Comparison of ENCODE assay signal across 19 cellular contexts in the genomic region with DNA sequence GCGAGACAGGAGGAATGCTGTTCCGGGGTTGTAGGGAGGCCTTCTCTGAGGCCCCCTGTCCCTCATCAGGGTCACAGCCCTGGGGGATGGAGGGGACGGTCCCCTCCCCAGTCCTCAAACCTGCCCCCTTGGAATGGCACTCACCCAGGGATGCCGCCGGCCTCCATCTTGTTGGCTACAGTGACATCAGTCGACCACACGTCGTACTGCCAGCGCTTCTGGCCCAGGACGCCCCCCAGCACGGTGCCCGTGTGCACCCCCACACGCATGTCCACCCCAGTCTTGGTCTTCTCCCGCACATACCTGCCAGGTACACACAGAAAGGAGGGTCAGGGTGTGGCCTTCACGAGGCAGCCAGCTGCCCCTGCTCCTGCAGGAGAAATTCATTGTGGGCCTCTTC.
"Had no signal": no experiment of that assay in that cellular context is flagged by ENCODE, and none has a peak within 500 bp of the region (broad histone marks: within the 10 kb centered on the region; RNA-seq: fewer than 3 reads in every experiment).

No MANE protein-coding gene starts in this region.

- ATAC-seq: K562 had no signal

- H3K9me3 Mint-ChIP-seq: IgD-negative memory B cell had no signal

- H3K4me2 ChIP-seq: KMS-11, SK-N-SH had no signal

- H3K27me3 Mint-ChIP-seq: IgD-negative memory B cell had no signal

- H3K27ac Mint-ChIP-seq: IgD-negative memory B cell had no signal

- FAIRE-seq: K562, RCC 7860 had no signal

- H3K9me3 ChIP-seq: SK-N-SH had no signal

- H3K4me1 Mint-ChIP-seq: IgD-negative memory B cell had no signal

- H3K9ac ChIP-seq: KMS-11, SK-N-SH had no signal

- H3K4me3 ChIP-seq: K562 had no signal

- DNase-seq: Kasumi-1, MM.1S, NCI-H1092 treated with DMSO at 0.1 percent for 48 hours, NCI-H1417, NCI-H1436 treated with DMSO at 0.1 percent for 48 hours, NCI-H1694, NCI-H187 treated with DMSO at 0.1 percent for 48 hours, NCI-H2029 treated with DMSO at 0.1 percent for 48 hours, NCI-H2227 treated with DMSO at 0.1 percent for 48 hours, NCI-H524 treated with DMSO at 0.1 percent for 48 hours, NCI-H69, NCI-H774, RPMI8226, SHP77, SK-N-SH had no signal

- H3K27ac ChIP-seq: KMS-11 had no signal
